Comparison of ENCODE assay signal across 1 cellular context in genomic region chr9:121075251-121076036, GRCh38.
TF ChIP-seq lines count a peak whose summit lies in the region.

No MANE protein-coding gene starts in this region.

TF ChIP-seq in HepG2, 621 proteins besides CTCF, POLR2A, EP300 and RAD21 (continued from another document):
- TF ChIP-seq FOSL1 (CRISPR knock-in tag; IDR thresholded peaks at IDR 0.05; ENCODE audit: borderline replicate concordance) (no peak), LCORL (IDR thresholded peaks at IDR 0.05) (no peak), LCORL (CRISPR knock-in tag; IDR thresholded peaks at IDR 0.05) (peak; percentile 12; the same call in 1 of the 2 replicates), MBNL3 (CRISPR knock-in tag; conservative IDR thresholded peaks at IDR 0.05) (no peak), MTERF4 (CRISPR knock-in tag; IDR thresholded peaks at IDR 0.05) (no peak), ZSCAN9 (CRISPR knock-in tag; IDR thresholded peaks at IDR 0.05; ENCODE audit: borderline replicate concordance) (no peak), SYNCRIP (IDR thresholded peaks at IDR 0.05; ENCODE audit: insufficient read depth, low read depth, low read length) (no peak), NR2C2 (CRISPR knock-in tag; IDR thresholded peaks at IDR 0.05; ENCODE audit: borderline replicate concordance) (peak; percentile 2; the same call in 1 of the 2 replicates), ZNF12 (CRISPR knock-in tag; IDR thresholded peaks at IDR 0.05) (peak; percentile 48; the same call in 1 of the 2 replicates), ZNF646 (CRISPR knock-in tag; IDR thresholded peaks at IDR 0.05) (no peak), YEATS2 (CRISPR knock-in tag; IDR thresholded peaks at IDR 0.05; ENCODE audit: borderline replicate concordance) (no peak), MYNN (CRISPR knock-in tag; IDR thresholded peaks at IDR 0.05; ENCODE audit: low read depth) (no peak), ZNF768 (CRISPR knock-in tag; IDR thresholded peaks at IDR 0.05) (peak; percentile 71; the same call in 1 of the 2 replicates), ZNF687 (CRISPR knock-in tag; IDR thresholded peaks at IDR 0.05) (no peak), CREB3 (CRISPR knock-in tag; IDR thresholded peaks at IDR 0.05) (no peak), ZNF773 (CRISPR knock-in tag; IDR thresholded peaks at IDR 0.05; ENCODE audit: borderline replicate concordance) (no peak), ZNF225 (CRISPR knock-in tag; IDR thresholded peaks at IDR 0.05) (no peak), ZBTB3 (CRISPR knock-in tag; IDR thresholded peaks at IDR 0.05; ENCODE audit: borderline replicate concordance, low read depth) (no peak), ZNF577 (CRISPR knock-in tag; IDR thresholded peaks at IDR 0.05; ENCODE audit: borderline replicate concordance, low read depth) (no peak), TCF7L2 (IDR thresholded peaks at IDR 0.05; ENCODE audit: low read depth, low read length) (no peak), RBM39 (IDR thresholded peaks at IDR 0.05; ENCODE audit: low read depth, low read length, poor library complexity, severe bottlenecking) (no peak), KDM2A (CRISPR knock-in tag; IDR thresholded peaks at IDR 0.05; ENCODE audit: borderline replicate concordance, low read depth) (no peak), SIX4 (CRISPR knock-in tag; IDR thresholded peaks at IDR 0.05) (no peak), IRF2 (CRISPR knock-in tag; IDR thresholded peaks at IDR 0.05) (no peak), POLR2AphosphoS2 (IDR thresholded peaks at IDR 0.05; ENCODE audit: low read depth, low read length) (no peak), HDAC6 (IDR thresholded peaks at IDR 0.05; ENCODE audit: low read depth, low read length) (0 out of 2 replicates have a peak, but pooled peaks have one; percentile 41), TEAD2 (CRISPR knock-in tag; IDR thresholded peaks at IDR 0.05) (no peak), RCOR2 (CRISPR knock-in tag; IDR thresholded peaks at IDR 0.05) (peak; percentile 56; the same call in 1 of the 2 replicates), ZNF674 (CRISPR knock-in tag; IDR thresholded peaks at IDR 0.05; ENCODE audit: low read depth) (no peak), STAT6 (CRISPR knock-in tag; IDR thresholded peaks at IDR 0.05; ENCODE audit: borderline replicate concordance) (no peak), ZNF280D (CRISPR knock-in tag; IDR thresholded peaks at IDR 0.05) (no peak), ZBTB7B (CRISPR knock-in tag; IDR thresholded peaks at IDR 0.05) (no peak), ZNF253 (CRISPR knock-in tag; IDR thresholded peaks at IDR 0.05; ENCODE audit: borderline replicate concordance) (no peak), NFATC3 (CRISPR knock-in tag; IDR thresholded peaks at IDR 0.05) (no peak), ATAD3A (CRISPR knock-in tag; IDR thresholded peaks at IDR 0.05) (no peak), ZFP36 (IDR thresholded peaks at IDR 0.05; ENCODE audit: borderline replicate concordance, low read depth, low read length, partially characterized antibody) (peak; percentile 37), BHLHE40 (IDR thresholded peaks at IDR 0.05; ENCODE audit: low read length) (no peak), ARNTL (CRISPR knock-in tag; IDR thresholded peaks at IDR 0.05) (peak; percentile 3; the same call in 1 of the 2 replicates), ARNT2 (CRISPR knock-in tag; IDR thresholded peaks at IDR 0.05; ENCODE audit: low read depth) (0 out of 2 replicates have a peak, but pooled peaks have one; percentile 4)
